ENCODE assay signal across 8 cellular contexts in the genomic region with DNA sequence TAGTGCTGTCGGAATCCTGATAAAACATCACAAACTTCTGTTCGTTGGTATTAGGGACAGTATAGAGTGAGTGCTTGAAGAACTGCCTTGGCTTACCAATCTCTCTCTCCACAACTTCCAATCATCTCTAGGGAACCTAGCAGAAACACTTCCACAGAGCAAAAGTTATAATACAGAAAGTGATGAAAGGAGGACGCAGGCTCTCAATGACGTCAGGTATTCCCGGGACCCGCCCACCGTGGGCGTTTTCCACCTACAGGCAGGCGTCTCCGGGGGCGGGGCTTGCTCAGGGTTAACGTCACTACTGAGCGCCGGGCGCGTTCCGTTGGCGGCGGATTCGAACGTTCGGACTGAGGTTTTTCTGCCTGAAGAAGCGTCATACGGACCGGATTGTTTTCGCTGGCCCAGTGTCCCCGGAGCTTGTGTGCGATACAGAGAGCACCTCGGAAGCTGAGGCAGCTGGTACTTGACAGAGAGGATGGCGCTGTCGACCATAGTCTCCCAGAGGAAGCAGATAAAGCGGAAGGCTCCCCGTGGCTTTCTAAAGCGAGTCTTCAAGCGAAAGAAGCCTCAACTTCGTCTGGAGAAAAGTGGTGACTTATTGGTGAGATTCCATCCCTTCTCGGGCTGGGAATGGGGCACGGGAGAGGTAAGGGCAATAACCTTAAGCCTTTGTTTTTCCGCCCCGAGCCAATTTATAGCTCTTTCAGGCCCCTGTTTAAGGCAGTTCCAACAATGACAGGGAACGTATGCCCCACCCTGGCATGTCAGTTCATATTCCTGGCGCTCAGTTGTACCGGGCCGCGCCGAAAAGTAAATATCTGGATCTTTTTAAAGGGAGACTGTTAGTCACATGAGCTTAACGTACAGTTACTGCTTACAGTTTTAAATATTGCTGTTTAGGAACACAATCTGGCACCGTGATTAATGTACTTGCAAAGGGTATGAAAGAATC. TPM values are rescaled to one million over a fixed set of nuclear protein-coding genes. Genes with fewer than 3 reads are reported as not detected.
DNase-seq lines count a peak whose midpoint lies in the region; ATAC-seq and TF ChIP-seq lines count a peak whose summit lies in the region.

Gene CENPW (plus strand): TSS at position 320 of the 955 bp plus-strand sequence. CDS start 159 bp downstream, at position 479.

- H3K9me3 ChIP-seq in thoracic aorta: no peaks in the 10 kb centered on the region

- ATAC-seq in HG02571 (IDR thresholded peaks at IDR 0.05; ENCODE audit: unreplicated experiment) (peak; percentile 93), omental fat pad (ENCODE audit: low FRiP score) (peak; percentile 85), thoracic aorta (ENCODE audit: insufficient number of reproducible peaks, low FRiP score, low read depth) (peak; percentile 52)

- H3K4me1 ChIP-seq in thoracic aorta (ENCODE audit: control insufficient read depth in 1 of 2, low read depth in 2 of 2): peaks cover 6 to 16% of the 10 kb centered on the region in 2 donors

- TF ChIP-seq CTCF in GM10248 (IDR thresholded peaks at IDR 0.05; ENCODE audit: control extremely low read depth, extremely low read depth, low read depth, missing control alignments) (no peak), omental fat pad (IDR thresholded peaks at IDR 0.05) (no peak), thoracic aorta (IDR thresholded peaks at IDR 0.05) (no peak)

- peak within 1 kb of the TSS; percentile 80 for H3K4me3 ChIP-seq in thoracic aorta

- peak within 1 kb of the TSS in 1 of 2 donors; percentile 2 for H3K27ac ChIP-seq in thoracic aorta

- CTCF ChIA-PET in GM10248 (lab: Yijun Ruan, JAX): interaction anchor here (0.9 to 1.2 kb wide), 3 partner anchors 21 to 925 kb away, joined by 3 read pairs; no protein-coding TSS in a partner anchor

- H3K27me3 ChIP-seq in thoracic aorta (replicated peaks; ENCODE audit: insufficient read depth): no peaks in the 10 kb centered on the region

- H3K36me3 ChIP-seq in thoracic aorta: no peaks in the 10 kb centered on the region

- POLR2A ChIA-PET in GM10248 (lab: Yijun Ruan, JAX): no interaction called here

- DNase-seq in GM10248 (ENCODE audit: extremely low spot score) (peak; percentile 88), NAMALWA (ENCODE audit: low spot score) (peak; percentile 97), SK-N-DZ (ENCODE audit: low spot score) (peak; percentile 87), glomerular visceral epithelial cell (ENCODE audit: extremely low spot score) (peak; percentile 87), omental fat pad (ENCODE audit: low spot score) (peak; percentile 87), thoracic aorta (ENCODE audit: low spot score) (peak; percentile 88)
- peak; percentile 92 for DNase-seq in activated naive CD4-positive, alpha-beta T cell treated with Interleukin-2 at 50 U/mL for 16 hours

RNA-seq across cellular contexts. Expression of gene CENPW, which starts in this region (rescaled TPM):
- 24.6 and 41.3 TPM in 2 replicates for polyA plus RNA-seq in SK-N-DZ (2014; cell fraction: cytosol; rRNA removed)
- 17.0 and 26.3 TPM in 2 replicates for polyA plus RNA-seq in SK-N-DZ (2014; cell fraction: nucleus; rRNA removed)
- total RNA-seq in omental fat pad: 1 to 10 TPM in 2 of 4 donors, not detected in 2; 2.5 to 2.9 TPM
- not detected for total RNA-seq in thoracic aorta

Comparison
In these comparisons a context has a peak if more than half of its experiments do, and no peak if none do; other contexts are left out.
1. Peak in DNase-seq, ATAC-seq and H3K4me3 ChIP-seq in thoracic aorta; RNA of the gene not detected or under 1 TPM.